In the genomic region with DNA sequence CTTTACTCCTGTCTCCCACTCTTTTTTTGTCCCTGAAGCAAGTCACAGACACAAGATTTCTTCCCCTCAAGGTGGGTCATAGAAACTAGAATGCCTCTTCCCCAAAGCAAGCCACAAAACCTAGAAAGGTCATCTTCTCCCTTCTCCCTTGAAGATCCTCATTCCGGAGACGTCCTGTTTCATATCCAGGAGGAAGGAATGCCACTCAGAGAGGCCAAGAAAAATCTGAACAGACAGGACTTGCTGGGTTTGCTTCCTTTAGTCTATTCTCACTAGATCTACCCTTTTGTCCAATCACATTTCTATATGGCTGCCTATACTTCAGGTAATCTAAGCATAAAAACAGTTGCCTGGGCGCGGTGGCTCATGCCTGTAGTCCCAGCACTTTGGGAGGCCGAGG, we compare ENCODE assay signal across 7 cellular contexts. TPM values are rescaled to one million over a fixed set of nuclear protein-coding genes. Genes with fewer than 3 reads are reported as not detected.
"Had no signal": no experiment of that assay in that cellular context is flagged by ENCODE, and none has a peak within 500 bp of the region (broad histone marks: within the 10 kb centered on the region; RNA-seq: fewer than 3 reads in every experiment).

No MANE protein-coding gene starts in this region.

- H3K4me3 ChIP-seq: GM23248, HAP-1 had no signal

- DNase-seq: GM23248, HFFc6, KBM-7 had no signal

- H3K27ac ChIP-seq: GM23248, HL-60, KMS-11 had no signal

- H3K27ac Mint-ChIP-seq: HFFc6, IgD-negative memory B cell had no signal

- H3K4me1 Mint-ChIP-seq: IgD-negative memory B cell had no signal

- H3K4me2 ChIP-seq: KMS-11 had no signal

- H3K36me3 ChIP-seq: HAP-1 had no signal

- H3K9me3 Mint-ChIP-seq: HFFc6 had no signal

- H3K9ac ChIP-seq: GM23248, KMS-11 had no signal

- H3K9me3 ChIP-seq: HAP-1 had no signal

- H3K36me3 Mint-ChIP-seq: IgD-negative memory B cell had no signal

- H3K4me3 Mint-ChIP-seq: HFFc6, IgD-negative memory B cell had no signal

- H2AFZ ChIP-seq: GM23248 had no signal

- H3K27me3 Mint-ChIP-seq: IgD-negative memory B cell had no signal

RNA-seq across cellular contexts. Expression of a gene that starts 23.7 kb away (rescaled TPM):
- total RNA-seq: HFFc6 had no signal
- polyA plus RNA-seq: IgD-negative memory B cell had no signal
